ENCODE assay signal across 34 cellular contexts in the genomic region with DNA sequence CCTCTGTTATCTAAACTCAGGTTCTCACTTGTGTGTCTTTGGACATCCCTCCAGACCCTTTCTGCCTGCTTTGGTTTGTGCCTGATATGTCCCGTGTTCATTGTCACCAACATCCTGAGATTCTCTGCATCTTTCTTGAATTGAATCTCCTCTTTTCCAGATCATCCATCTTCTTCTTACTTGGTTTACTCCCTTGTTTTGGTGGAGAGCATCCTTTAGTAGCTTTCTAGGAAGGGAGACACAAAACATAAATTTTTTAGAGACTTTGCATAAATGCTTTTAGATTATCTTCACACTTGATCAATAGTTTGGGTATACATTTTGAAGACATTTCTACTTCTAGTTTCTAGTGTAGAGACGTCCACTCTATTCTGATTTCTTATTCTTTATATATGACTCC.
"Had no signal": no experiment of that assay in that cellular context is flagged by ENCODE, and none has a peak within 500 bp of the region (broad histone marks: within the 10 kb centered on the region; RNA-seq: fewer than 3 reads in every experiment).

No MANE protein-coding gene starts in this region.

- H3K36me3 Mint-ChIP-seq: activated naive CD4-positive, alpha-beta T cell treated with anti-CD3 and anti-CD28 coated beads, Interleukin-2, amount 10 ng/mL, durations not matched to agents 7 days and 5 days had no signal

- H3K27me3 ChIP-seq: adrenal gland, body of pancreas, brain microvascular endothelial cell, breast epithelium had no signal

- H3K4me3 Mint-ChIP-seq: activated B cell treated with CpG ODN at 0.5 μM for 24 hours; activated CD4-positive, alpha-beta memory T cell treated with anti-CD3 and anti-CD28 coated beads for 36 hours; activated CD4-positive, alpha-beta T cell treated with anti-CD3 and anti-CD28 coated beads, Interleukin-2, amount 10 ng/mL, durations not matched to agents 24 days and 14 days; activated CD8-positive, alpha-beta T cell treated with anti-CD3 and anti-CD28 coated beads for 36 hours; activated naive CD4-positive, alpha-beta T cell treated with anti-CD3 and anti-CD28 coated beads, Interleukin-2, amount 10 ng/mL, durations not matched to agents 7 days and 5 days; activated naive CD8-positive, alpha-beta T cell treated with anti-CD3 and anti-CD28 coated beads for 36 hours; activated T-cell treated with anti-CD3 and anti-CD28 coated beads, Interleukin-2, amount 50 U/mL, for 4 hours; activated T-cell treated with anti-CD3 and anti-CD28 coated beads, Interleukin-2, amount 50 U/mL, for 72 hours; activated T-helper 1 cell treated with anti-CD3 and anti-CD28 coated beads, Interleukin-12 subunit alpha, Interleukin-12 subunit beta, Interleukin-2, Interleukin-4 antibody, amounts not matched to agents 30 ng/mL and 10 ng/mL and 1 ng/mL, durations not matched to agents 14 hours and 24 hours and 36 hours; activated T-helper 17 cell treated with anti-CD3 and anti-CD28 coated beads, Interleukin-2, amount 50 U/mL, for 72 hours; T-helper 17 cell had no signal

- H3K9me3 ChIP-seq: adrenal gland, body of pancreas had no signal

- ATAC-seq: activated CD8-positive, alpha-beta T cell treated with anti-CD3 and anti-CD28 coated beads for 36 hours; activated naive CD4-positive, alpha-beta T cell treated with anti-CD3 and anti-CD28 coated beads, Interleukin-2, amount 50 U/mL, for 72 hours; activated T-cell treated with anti-CD3 and anti-CD28 coated beads, Interleukin-2, amount 50 U/mL, for 4 hours; activated T-cell treated with anti-CD3 and anti-CD28 coated beads, Interleukin-2, amount 50 U/mL, for 72 hours; activated T-helper 17 cell treated with anti-CD3 and anti-CD28 coated beads, Interleukin-2, amount 50 U/mL, for 72 hours; body of pancreas; T-helper 17 cell had no signal

- H3K27me3 Mint-ChIP-seq: activated CD4-positive, alpha-beta memory T cell treated with anti-CD3 and anti-CD28 coated beads for 36 hours; activated CD8-positive, alpha-beta T cell treated with anti-CD3 and anti-CD28 coated beads for 36 hours; activated naive CD8-positive, alpha-beta T cell treated with anti-CD3 and anti-CD28 coated beads for 36 hours; T-helper 17 cell had no signal

- DNase-seq: activated B cell treated with CpG ODN at 0.5 μM for 24 hours; activated CD4-positive, alpha-beta memory T cell treated with anti-CD3 and anti-CD28 coated beads for 36 hours; activated CD4-positive, alpha-beta T cell treated with anti-CD3 and anti-CD28 coated beads for 4 hours; activated CD4-positive, alpha-beta T cell treated with anti-CD3 and anti-CD28 coated beads, Interleukin-2, amount 10 ng/mL, durations not matched to agents 24 days and 14 days; activated CD4-positive, alpha-beta T cell treated with anti-CD3 and anti-CD28 coated beads, Interleukin-2, amount 50 U/mL, for 1 hour; activated CD4-positive, alpha-beta T cell treated with anti-CD3 and anti-CD28 coated beads, Interleukin-2, amount 50 U/mL, for 4 hours; activated CD4-positive, CD25-positive, alpha-beta regulatory T cell treated with anti-CD3 and anti-CD28 coated beads, Interleukin-2, amount 50 U/mL, for 72 hours; activated CD8-positive, alpha-beta memory T cell treated with anti-CD3 and anti-CD28 coated beads, Interleukin-2, amount 50 U/mL, for 4 hours; activated CD8-positive, alpha-beta T cell treated with anti-CD3 and anti-CD28 coated beads for 36 hours; activated effector memory CD4-positive, alpha-beta T cell treated with anti-CD3 and anti-CD28 coated beads, Interleukin-2, amount 50 U/mL, for 16 hours; activated gamma-delta T cell treated with Interleukin-2 at 50 U/mL for 16 hours; activated naive CD4-positive, alpha-beta T cell; activated naive CD4-positive, alpha-beta T cell treated with anti-CD3 and anti-CD28 coated beads, Interleukin-2, amount 10 ng/mL, durations not matched to agents 7 days and 5 days; activated naive CD8-positive, alpha-beta T cell treated with anti-CD3 and anti-CD28 coated beads for 36 hours; activated T-cell treated with anti-CD3 and anti-CD28 coated beads for 4 hours; activated T-cell treated with anti-CD3 and anti-CD28 coated beads, Interleukin-2, amount 50 U/mL, for 1 hour; activated T-cell treated with anti-CD3 and anti-CD28 coated beads, Interleukin-2, amount 50 U/mL, for 4 hours; activated T-cell treated with anti-CD3 and anti-CD28 coated beads, Interleukin-2, amount 50 U/mL, for 72 hours; adrenal gland; amniotic stem cell; aorta; body of pancreas; brain microvascular endothelial cell; central memory CD4-positive, alpha-beta T cell; T-helper 17 cell; T1000 had no signal

- FAIRE-seq: astrocyte, colon, TTC549 had no signal

- H3K27ac ChIP-seq: adrenal gland, body of pancreas, brain microvascular endothelial cell, breast epithelium, VCaP had no signal

- H3K36me3 ChIP-seq: adrenal gland, brain microvascular endothelial cell, breast epithelium had no signal

- H3K4me3 ChIP-seq: adrenal gland, body of pancreas, breast epithelium had no signal

- H3K4me1 Mint-ChIP-seq: activated B cell treated with CpG ODN at 0.5 μM for 24 hours; activated naive CD8-positive, alpha-beta T cell treated with anti-CD3 and anti-CD28 coated beads for 36 hours; activated T-helper 17 cell treated with anti-CD3 and anti-CD28 coated beads, Interleukin-2, amount 50 U/mL, for 72 hours had no signal

- H3K4me1 ChIP-seq: adrenal gland, body of pancreas, breast epithelium had no signal

- H3K27ac Mint-ChIP-seq: activated B cell treated with CpG ODN at 0.5 μM for 24 hours; activated CD4-positive, alpha-beta memory T cell treated with anti-CD3 and anti-CD28 coated beads for 36 hours; activated CD4-positive, alpha-beta T cell treated with anti-CD3 and anti-CD28 coated beads, Interleukin-2, amount 10 ng/mL, durations not matched to agents 24 days and 14 days; activated CD8-positive, alpha-beta T cell treated with anti-CD3 and anti-CD28 coated beads for 36 hours; activated naive CD4-positive, alpha-beta T cell treated with anti-CD3 and anti-CD28 coated beads, Interleukin-2, amount 10 ng/mL, durations not matched to agents 7 days and 5 days; activated naive CD4-positive, alpha-beta T cell treated with anti-CD3 and anti-CD28 coated beads, Interleukin-2, amount 50 U/mL, for 72 hours; activated naive CD8-positive, alpha-beta T cell treated with anti-CD3 and anti-CD28 coated beads for 36 hours; activated T-cell treated with anti-CD3 and anti-CD28 coated beads, Interleukin-2, amount 50 U/mL, for 72 hours; activated T-helper 1 cell treated with anti-CD3 and anti-CD28 coated beads, Interleukin-12 subunit alpha, Interleukin-12 subunit beta, Interleukin-2, Interleukin-4 antibody, amounts not matched to agents 30 ng/mL and 10 ng/mL and 1 ng/mL, durations not matched to agents 14 hours and 24 hours and 36 hours; activated T-helper 17 cell treated with anti-CD3 and anti-CD28 coated beads, Interleukin-2, amount 50 U/mL, for 72 hours; T-helper 17 cell had no signal
